ENCODE assay signal across 3 cellular contexts in genomic region chr17:1535737-1536136, GRCh38.
TF ChIP-seq lines count a peak whose summit lies in the region.

No MANE protein-coding gene starts in this region.

TF ChIP-seq in IMR-90, 13 proteins besides CTCF, POLR2A, EP300 and RAD21:
- TF ChIP-seq MAZ (IDR thresholded peaks at IDR 0.05; ENCODE audit: borderline replicate concordance, low read depth, low read length), result no peak

TF ChIP-seq in WTC11, 78 proteins besides CTCF, POLR2A, EP300 and RAD21:
- TF ChIP-seq RELA (CRISPR knock-in tag; IDR thresholded peaks at IDR 0.05; ENCODE audit: borderline replicate concordance) (no peak), NFYB (CRISPR knock-in tag; conservative IDR thresholded peaks at IDR 0.05; ENCODE audit: low read depth) (no peak), GTF2I (CRISPR knock-in tag; conservative IDR thresholded peaks at IDR 0.05) (no peak), HMGXB4 (CRISPR knock-in tag; IDR thresholded peaks at IDR 0.05) (no peak), JUN (CRISPR knock-in tag; IDR thresholded peaks at IDR 0.05) (no peak), ERG (CRISPR knock-in tag; IDR thresholded peaks at IDR 0.05) (no peak)
- TF ChIP-seq, protein P1, sequence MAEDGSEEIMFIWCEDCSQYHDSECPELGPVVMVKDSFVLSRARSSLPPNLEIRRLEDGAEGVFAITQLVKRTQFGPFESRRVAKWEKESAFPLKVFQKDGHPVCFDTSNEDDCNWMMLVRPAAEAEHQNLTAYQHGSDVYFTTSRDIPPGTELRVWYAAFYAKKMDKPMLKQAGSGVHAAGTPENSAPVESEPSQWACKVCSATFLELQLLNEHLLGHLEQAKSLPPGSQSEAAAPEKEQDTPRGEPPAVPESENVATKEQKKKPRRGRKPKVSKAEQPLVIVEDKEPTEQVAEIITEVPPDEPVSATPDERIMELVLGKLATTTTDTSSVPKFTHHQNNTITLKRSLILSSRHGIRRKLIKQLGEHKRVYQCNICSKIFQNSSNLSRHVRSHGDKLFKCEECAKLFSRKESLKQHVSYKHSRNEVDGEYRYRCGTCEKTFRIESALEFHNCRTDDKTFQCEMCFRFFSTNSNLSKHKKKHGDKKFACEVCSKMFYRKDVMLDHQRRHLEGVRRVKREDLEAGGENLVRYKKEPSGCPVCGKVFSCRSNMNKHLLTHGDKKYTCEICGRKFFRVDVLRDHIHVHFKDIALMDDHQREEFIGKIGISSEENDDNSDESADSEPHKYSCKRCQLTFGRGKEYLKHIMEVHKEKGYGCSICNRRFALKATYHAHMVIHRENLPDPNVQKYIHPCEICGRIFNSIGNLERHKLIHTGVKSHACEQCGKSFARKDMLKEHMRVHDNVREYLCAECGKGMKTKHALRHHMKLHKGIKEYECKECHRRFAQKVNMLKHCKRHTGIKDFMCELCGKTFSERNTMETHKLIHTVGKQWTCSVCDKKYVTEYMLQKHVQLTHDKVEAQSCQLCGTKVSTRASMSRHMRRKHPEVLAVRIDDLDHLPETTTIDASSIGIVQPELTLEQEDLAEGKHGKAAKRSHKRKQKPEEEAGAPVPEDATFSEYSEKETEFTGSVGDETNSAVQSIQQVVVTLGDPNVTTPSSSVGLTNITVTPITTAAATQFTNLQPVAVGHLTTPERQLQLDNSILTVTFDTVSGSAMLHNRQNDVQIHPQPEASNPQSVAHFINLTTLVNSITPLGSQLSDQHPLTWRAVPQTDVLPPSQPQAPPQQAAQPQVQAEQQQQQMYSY (CRISPR knock-in tag; IDR thresholded peaks at IDR 0.05), result no peak

TF ChIP-seq in K562, 482 proteins besides CTCF, POLR2A, EP300 and RAD21:
- TF ChIP-seq GATAD2B (IDR thresholded peaks at IDR 0.05; ENCODE audit: borderline replicate concordance) (no peak), KDM1A (IDR thresholded peaks at IDR 0.05) (peak; percentile 57 to 71; a peak in 3 of 4 replicates)
